16 cellular contexts compared by ENCODE assay signal in the genomic region with DNA sequence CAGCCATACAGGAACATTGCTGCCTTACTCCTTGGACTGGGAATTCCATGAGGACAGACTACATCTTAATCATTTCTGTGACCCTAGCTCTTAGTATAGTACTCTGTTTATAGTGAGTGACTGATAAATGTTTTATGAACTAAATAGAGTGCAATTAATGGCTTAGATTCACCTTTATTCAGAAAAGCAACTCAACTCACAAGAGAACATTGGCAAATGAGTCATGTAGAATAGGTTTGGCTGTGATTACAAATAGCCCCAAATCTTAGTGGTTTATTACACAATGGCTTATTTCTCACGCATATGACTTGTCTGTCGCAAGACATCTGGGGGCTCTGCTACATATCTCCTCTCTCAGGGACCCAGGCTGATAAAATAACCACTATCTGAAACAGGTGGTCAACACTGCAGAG.
DNase-seq lines count a peak whose midpoint lies in the region; ATAC-seq and TF ChIP-seq lines count a peak whose summit lies in the region.
"Had no signal": no experiment of that assay in that cellular context is flagged by ENCODE, and none has a peak within 500 bp of the region (broad histone marks: within the 10 kb centered on the region; RNA-seq: fewer than 3 reads in every experiment).

No MANE protein-coding gene starts in this region.

- no peaks in the 10 kb centered on the region for H3K79me2 ChIP-seq in mammary epithelial cell (ENCODE audit: insufficient read depth, low read length)

- in situ Hi-C loops in mammary epithelial cell (cut with MboI; ENCODE audit: low sequenced_read_pairs in 2 of 2): no loop called here

- H3K36me3 ChIP-seq in mammary epithelial cell (ENCODE audit: insufficient read depth, low read length): no peaks in the 10 kb centered on the region
- H3K36me3 ChIP-seq in mucosa of descending colon (ENCODE audit: low read depth): no peaks in the 10 kb centered on the region
- H3K36me3 ChIP-seq: MG63 had no signal

- peaks cover 2% of the 10 kb centered on the region for H4K20me1 ChIP-seq in mammary epithelial cell (ENCODE audit: insufficient read depth, low read length)

- no peak overlapping the region for H3K9ac ChIP-seq in mammary epithelial cell (ENCODE audit: insufficient read depth, low read length)

- no peak overlapping the region for H3K4me2 ChIP-seq in mammary epithelial cell (ENCODE audit: insufficient read depth, low read depth, low read length)

- CTCF ChIA-PET in mammary epithelial cell (lab: Charles Lee; ENCODE audit: low non-redundant PET): no interaction called here

- H3K4me1 ChIP-seq in mammary epithelial cell (ENCODE audit: insufficient read depth, low read length): peaks cover 23% of the 10 kb centered on the region
- H3K4me1 ChIP-seq in mucosa of descending colon (ENCODE audit: low read depth): no peaks in the 10 kb centered on the region

- no peak overlapping the region for H3K4me3 ChIP-seq in mammary epithelial cell (replicated peaks in 1 of 3; ENCODE audit: insufficient read depth in 1 of 3, low read depth in 2 of 3, low read length in 3 of 3)
- H3K4me3 ChIP-seq in mucosa of descending colon: no peak overlapping the region
- H3K4me3 ChIP-seq: MG63 had no signal

- H3K9me3 ChIP-seq in mammary epithelial cell (replicated peaks; ENCODE audit: insufficient read depth, low read length) (no peaks in the 10 kb centered on the region), mucosa of descending colon (no peaks in the 10 kb centered on the region)
- H3K9me3 ChIP-seq: MG63 had no signal

- BruUV-seq in mammary epithelial cell (replicated peaks; lab: Mats Ljungman, UMichigan): no TSS peak

- DNase-seq in GF-D8 (lab: John Stamatoyannopoulos, UW) (peak; percentile 13), NOMO-1 treated with DMSO at 0.1 percent for 48 hours (lab: John Stamatoyannopoulos, UW; ENCODE audit: unreplicated experiment) (peak; percentile 97), mammary epithelial cell (peak; percentile 74), renal cortical epithelial cell (ENCODE audit: low read depth) (peak; percentile 92), ecto neural progenitor cell (ENCODE audit: low spot score) (no peak), mucosa of descending colon (no peak)
- DNase-seq: activated naive CD4-positive, alpha-beta T cell treated with Interleukin-2 at 50 U/mL for 16 hours; C1 segment of cervical spinal cord; DMS79 treated with DMSO at 0.1 percent for 48 hours; MG63; natural killer cell; stimulated activated CD4-positive, alpha-beta T cell treated with anti-CD3 and anti-CD28 coated beads, Interleukin-15, amount 100 ng/mL, for 24 hours had no signal

- TF ChIP-seq CTCF in mammary epithelial cell (conservative IDR thresholded peaks at IDR 0.05 in 1 of 2, IDR thresholded peaks at IDR 0.05 in 1 of 2; ENCODE audit: extremely low read depth in 1 of 2, insufficient read depth in 1 of 2, low read depth in 1 of 2, low read length in 2 of 2) (no peak), mucosa of descending colon (IDR thresholded peaks at IDR 0.05) (no peak)

- H3K27ac ChIP-seq in mammary epithelial cell (ENCODE audit: insufficient read depth, low read depth, low read length): no peak overlapping the region
- H3K27ac ChIP-seq: VCaP had no signal

- ATAC-seq in GM21717 (IDR thresholded peaks at IDR 0.05; ENCODE audit: unreplicated experiment) (no peak), GM18861 (IDR thresholded peaks at IDR 0.05; ENCODE audit: unreplicated experiment) (no peak), mucosa of descending colon (no peak)
- ATAC-seq: natural killer cell, SK-N-SH treated with all-trans-retinoic acid at 6 μM for 48 hours had no signal

- WGBS in mammary epithelial cell (ENCODE audit: low coverage, missing lambda C conversion rate): 6% methylated on average over 2 of the region's 2 CpGs

- H2AFZ ChIP-seq in mammary epithelial cell (ENCODE audit: low read depth, low read length): no peak overlapping the region

- intact Hi-C loops in mammary epithelial cell (cut with micrococcal nuclease) (no loop called here), mucosa of descending colon (cut with DNase I, micrococcal nuclease) (no loop called here)

- dilution Hi-C loops in mammary epithelial cell (cut with HindIII; ENCODE audit: low sequenced_read_pairs): no loop called here

- H3K27me3 ChIP-seq in mammary epithelial cell (ENCODE audit: insufficient read depth, low read length): peaks cover 10% of the 10 kb centered on the region
- H3K27me3 ChIP-seq: MG63 had no signal

Comparison
In these comparisons a context has a peak if more than half of its experiments do, and no peak if none do; other contexts are left out.
1. DNase-seq: peak in GF-D8 (single experiment), NOMO-1 treated with DMSO at 0.1 percent for 48 hours (single experiment), mammary epithelial cell (single experiment) and renal cortical epithelial cell (single experiment); none in ecto neural progenitor cell (single experiment) and mucosa of descending colon (0 of 3).